11 cellular contexts compared by ENCODE assay signal in the genomic region with DNA sequence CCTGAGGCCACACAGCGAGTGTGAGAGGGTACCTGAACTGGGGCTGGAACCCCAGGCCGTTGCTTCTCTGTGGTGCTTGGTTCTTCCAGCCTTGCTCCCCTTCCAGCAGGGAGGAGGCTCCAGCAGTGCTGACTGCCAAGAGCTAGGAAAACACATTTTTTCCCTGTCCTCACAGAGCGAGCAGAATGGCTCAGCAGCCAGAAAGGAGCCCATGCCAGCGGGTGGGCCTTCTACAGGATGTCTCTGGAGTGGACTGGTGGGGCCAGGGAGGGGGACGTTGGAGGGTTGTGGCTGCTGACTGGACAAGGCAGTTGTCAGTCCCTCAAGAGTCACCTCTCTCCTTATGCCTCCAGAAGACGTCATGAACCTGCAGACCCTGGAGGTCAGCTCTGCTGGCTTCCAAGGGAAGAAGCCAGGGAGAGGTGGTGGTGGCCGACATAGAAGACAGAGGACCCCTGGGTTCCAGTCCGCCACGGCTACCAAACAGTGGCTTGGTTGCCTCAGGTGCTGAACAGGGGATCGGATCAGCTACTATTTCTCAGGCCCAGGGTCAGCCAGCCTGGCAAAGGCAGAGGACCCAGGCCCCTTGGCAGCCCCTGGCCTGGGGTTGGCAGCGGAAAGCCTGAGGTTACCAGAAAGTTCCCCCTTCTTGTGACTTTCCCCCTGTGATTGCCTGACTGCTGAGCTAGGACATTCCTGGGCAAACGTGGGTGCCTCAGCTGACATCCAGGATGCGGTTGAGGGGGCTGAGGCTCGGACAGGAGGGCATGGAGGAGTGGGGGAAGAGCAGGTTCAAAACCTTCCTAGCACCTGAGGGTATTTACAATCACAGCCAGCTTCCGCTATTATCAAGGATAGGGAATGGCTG. TPM values are rescaled to one million over a fixed set of nuclear protein-coding genes. Genes with fewer than 3 reads are reported as not detected.
DNase-seq lines count a peak whose midpoint lies in the region; ATAC-seq and TF ChIP-seq lines count a peak whose summit lies in the region.
"Had no signal": no experiment of that assay in that cellular context is flagged by ENCODE, and none has a peak within 500 bp of the region (broad histone marks: within the 10 kb centered on the region; RNA-seq: fewer than 3 reads in every experiment).

No MANE protein-coding gene starts in this region.

- H3K27me3 ChIP-seq in liver (ENCODE audit: control insufficient read depth in 4 of 4, insufficient read depth in 4 of 4, low read length in 3 of 4) (no peaks in the 10 kb centered on the region), suprapubic skin (no peaks in the 10 kb centered on the region)

- 88% methylated on average over 15 of the region's 15 CpGs for WGBS in liver
- WGBS in suprapubic skin: 59% methylated on average over 13 of the region's 15 CpGs

- TF ChIP-seq RAD21 in liver (IDR thresholded peaks at IDR 0.05): no peak

- POLR2A ChIA-PET in HEK293 (lab: Yijun Ruan, JAX): interaction anchor here (0.8 kb wide), 1 partner anchor 24 kb away, joined by 4 read pairs; the partner anchor contains the start of gene PLA2G6

- TF ChIP-seq EP300 in suprapubic skin (IDR thresholded peaks at IDR 0.05): no peak

- H3K9me3 ChIP-seq in HEK293 (ENCODE audit: control insufficient read depth, insufficient read depth, low read depth, low read length) (no peaks in the 10 kb centered on the region), liver (ENCODE audit: control insufficient read depth in 4 of 4, low read length in 3 of 4) (no peaks in the 10 kb centered on the region), suprapubic skin (no peaks in the 10 kb centered on the region)

- H3K36me3 ChIP-seq in HEK293 (ENCODE audit: control insufficient read depth in 2 of 2, insufficient read depth in 1 of 2, low read length in 2 of 2): no peaks in the 10 kb centered on the region
- no peaks in the 10 kb centered on the region for H3K36me3 ChIP-seq in liver (ENCODE audit: control insufficient read depth in 4 of 4, insufficient read depth in 3 of 4, low read depth in 1 of 4, low read length in 3 of 4)
- H3K36me3 ChIP-seq in suprapubic skin: no peaks in the 10 kb centered on the region

- ATAC-seq in GM21528 (IDR thresholded peaks at IDR 0.05; ENCODE audit: low FRiP score, unreplicated experiment): no peak

- H3K9ac ChIP-seq in liver (ENCODE audit: low read depth in 1 of 2, low read length in 2 of 2): no peak overlapping the region

- CTCF ChIA-PET in HEK293 (lab: Yijun Ruan, JAX): interaction anchor here (1.0 to 1.2 kb wide), 2 partner anchors 25 to 153 kb away, joined by 3 read pairs; no protein-coding TSS in a partner anchor

- DNase-seq in choroid plexus epithelial cell (ENCODE audit: low read depth): peak; percentile 88
- DNase-seq in suprapubic skin (ENCODE audit: low spot score in 2 of 2): peak in 1 of 2 donors; percentile 89
- no peak for DNase-seq in activated CD4-positive, alpha-beta T cell treated with anti-CD3 and anti-CD28 coated beads for 1 hour
- no peak for DNase-seq in DMS153 (lab: John Stamatoyannopoulos, UW)
- no peak for DNase-seq in stimulated activated CD4-positive, alpha-beta T cell treated with anti-CD3 and anti-CD28 coated beads, Interleukin-2, amount 100 ng/mL, for 24 hours
- DNase-seq: activated naive CD4-positive, alpha-beta T cell treated with Interleukin-2 at 50 U/mL for 16 hours; mesendoderm; NCI-H1092 had no signal

- H3K4me1 ChIP-seq in HEK293 (ENCODE audit: control insufficient read depth, insufficient read depth, low read length) (no peaks in the 10 kb centered on the region), liver (ENCODE audit: control insufficient read depth in 4 of 4, insufficient read depth in 4 of 4, low read length in 3 of 4) (peaks cover 0 to 7% (median 3%) of the 10 kb centered on the region in 4 donors), suprapubic skin (peaks cover 37% of the 10 kb centered on the region)

- H3K27ac ChIP-seq in HEK293 (ENCODE audit: extremely low read depth, low read depth, low read length) (no peak overlapping the region), liver (ENCODE audit: low read depth in 1 of 2, low read length in 2 of 2) (peak overlapping the region; percentile 19 to 40), suprapubic skin (peak overlapping the region; percentile 100)

- no peak for TF ChIP-seq POLR2A in suprapubic skin (IDR thresholded peaks at IDR 0.05)

- no peak overlapping the region for H3K4me3 ChIP-seq in HEK293 (ENCODE audit: low read depth, low read length)
- H3K4me3 ChIP-seq in choroid plexus epithelial cell (ENCODE audit: low read depth, low read length): peak overlapping the region; percentile 4
- H3K4me3 ChIP-seq in liver (ENCODE audit: low read depth in 1 of 3, low read length in 3 of 3): no peak overlapping the region
- peak overlapping the region; percentile 10 for H3K4me3 ChIP-seq in suprapubic skin

- TF ChIP-seq CTCF in HEK293 (tag by site-specific recombination; IDR thresholded peaks at IDR 0.05): no peak
- TF ChIP-seq CTCF in choroid plexus epithelial cell (conservative IDR thresholded peaks at IDR 0.05; ENCODE audit: low read depth, low read length): no peak
- no peak for TF ChIP-seq CTCF in liver (IDR thresholded peaks at IDR 0.05; ENCODE audit: low read depth, low read length, missing input control)
- TF ChIP-seq CTCF in suprapubic skin (IDR thresholded peaks at IDR 0.05): no peak

TF ChIP-seq in HEK293, 187 proteins besides CTCF, POLR2A, EP300 and RAD21:
- no peak for TF ChIP-seq GLIS2 (tag by site-specific recombination; IDR thresholded peaks at IDR 0.05)
- TF ChIP-seq ZNF785 (tag by site-specific recombination; IDR thresholded peaks at IDR 0.05): no peak
- TF ChIP-seq ZNF16 (tag by site-specific recombination; IDR thresholded peaks at IDR 0.05; ENCODE audit: low read depth): no peak
- TF ChIP-seq, protein P1, sequence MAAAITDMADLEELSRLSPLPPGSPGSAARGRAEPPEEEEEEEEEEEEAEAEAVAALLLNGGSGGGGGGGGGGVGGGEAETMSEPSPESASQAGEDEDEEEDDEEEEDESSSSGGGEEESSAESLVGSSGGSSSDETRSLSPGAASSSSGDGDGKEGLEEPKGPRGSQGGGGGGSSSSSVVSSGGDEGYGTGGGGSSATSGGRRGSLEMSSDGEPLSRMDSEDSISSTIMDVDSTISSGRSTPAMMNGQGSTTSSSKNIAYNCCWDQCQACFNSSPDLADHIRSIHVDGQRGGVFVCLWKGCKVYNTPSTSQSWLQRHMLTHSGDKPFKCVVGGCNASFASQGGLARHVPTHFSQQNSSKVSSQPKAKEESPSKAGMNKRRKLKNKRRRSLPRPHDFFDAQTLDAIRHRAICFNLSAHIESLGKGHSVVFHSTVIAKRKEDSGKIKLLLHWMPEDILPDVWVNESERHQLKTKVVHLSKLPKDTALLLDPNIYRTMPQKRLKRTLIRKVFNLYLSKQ (tag by site-specific recombination; IDR thresholded peaks at IDR 0.05; ENCODE audit: borderline replicate concordance): no peak
- no peak for TF ChIP-seq ZNF544 (tag by site-specific recombination; IDR thresholded peaks at IDR 0.05)
- peak; percentile 54 for TF ChIP-seq ZIC2 (tag by site-specific recombination; IDR thresholded peaks at IDR 0.05)
- TF ChIP-seq ZNF138 (tag by site-specific recombination; IDR thresholded peaks at IDR 0.05; ENCODE audit: borderline replicate concordance): no peak
- TF ChIP-seq ZNF621 (tag by site-specific recombination; IDR thresholded peaks at IDR 0.05): no peak

TF ChIP-seq in liver, 16 proteins besides CTCF, POLR2A, EP300 and RAD21:
- TF ChIP-seq YY1 (IDR thresholded peaks at IDR 0.05) (no peak), NR2F2 (IDR thresholded peaks at IDR 0.05) (peak; percentile 7)

RNA-seq across cellular contexts. Expression of gene MAFF, which starts 3.7 kb away (rescaled TPM):
- 1 to 10 TPM; 1.7 to 3.3 TPM for total RNA-seq in liver
- 1 to 10 TPM; 1.4 to 2.2 TPM for polyA plus RNA-seq in liver
- 10 to 100 TPM; 27.3 to 70.1 (median 52.8) TPM for total RNA-seq in suprapubic skin

RNA-seq across cellular contexts. Expression of gene PLA2G6, which starts 23.9 kb away (rescaled TPM):
- total RNA-seq in liver (1 to 10 TPM; 7.3 to 9.0 TPM), suprapubic skin (100 to 1,000 TPM in 1 of 4 donors, 10 to 100 TPM in 3; 49.7 to 178 (median 92.9) TPM)
- 1 to 10 TPM; 5.7 to 7.2 TPM for polyA plus RNA-seq in liver

Comparison
In these comparisons a context has a peak if more than half of its experiments do, and no peak if none do; other contexts are left out.
1. H3K4me3 ChIP-seq: peak in choroid plexus epithelial cell (single experiment) and suprapubic skin (single experiment); none in HEK293 (single experiment) and liver (0 of 3).
2. RNA of gene MAFF, which starts 3.7 kb away (total RNA-seq): 27.3 to 70.1 TPM in suprapubic skin; 1.7 to 3.3 TPM in liver; every median in the first group is over 4 times any median in the second.
3. RNA of gene PLA2G6, which starts 23.9 kb away (total RNA-seq): 49.7 to 178 TPM in suprapubic skin; 7.3 to 9.0 TPM in liver; every median in the first group is over 4 times any median in the second.